ENCODE assay signal across 8 cellular contexts in the genomic region with DNA sequence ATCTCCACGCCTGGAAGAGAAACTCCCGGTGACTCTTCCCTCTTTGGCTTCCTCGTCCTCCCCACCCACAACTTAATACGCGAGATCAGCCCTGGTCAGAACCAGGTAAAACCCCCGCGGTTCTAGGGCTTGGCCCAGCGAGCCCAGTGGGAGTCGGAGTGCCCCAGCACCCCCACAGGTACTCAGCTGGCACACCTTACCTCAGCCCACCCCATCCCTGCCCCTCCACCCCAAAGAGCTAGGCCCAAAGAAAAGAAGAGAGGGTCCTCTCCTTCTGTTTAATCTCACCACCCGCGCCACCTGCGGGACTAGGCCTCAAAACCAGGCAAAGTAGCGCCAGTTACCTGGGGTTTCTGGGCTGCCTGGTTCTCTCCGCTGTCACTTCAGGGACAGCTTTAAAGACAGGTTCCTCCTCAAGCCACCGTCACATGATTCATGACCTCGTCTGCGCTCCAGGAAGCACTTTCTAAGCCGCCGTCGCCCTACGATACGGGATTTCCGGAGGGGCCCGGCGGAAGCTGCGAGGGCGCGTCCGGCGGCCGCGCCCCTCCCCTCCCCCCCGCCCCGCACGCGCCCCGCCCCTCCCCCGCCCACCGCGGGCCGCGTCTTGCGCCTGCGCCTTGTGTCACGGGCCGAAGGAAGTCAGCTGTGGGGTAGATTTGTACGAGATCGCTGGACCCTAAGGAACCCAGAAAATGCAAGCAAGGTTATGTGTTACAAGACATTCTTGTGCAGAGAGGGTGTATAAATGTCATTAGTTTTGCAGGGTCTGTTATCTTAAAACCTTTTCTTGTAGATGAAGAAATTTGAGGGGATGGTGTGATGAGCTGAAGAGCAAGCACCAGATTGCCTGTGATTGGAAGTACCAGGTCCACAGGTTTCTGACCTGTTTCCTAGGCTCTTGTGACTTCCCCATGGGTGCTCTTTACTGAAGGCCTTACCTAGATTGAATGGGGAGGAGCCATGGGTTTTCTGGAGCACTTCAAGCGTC. TPM values are rescaled to one million over a fixed set of nuclear protein-coding genes. Genes with fewer than 3 reads are reported as not detected.
DNase-seq lines count a peak whose midpoint lies in the region; ATAC-seq and TF ChIP-seq lines count a peak whose summit lies in the region.

LAMTOR3 (minus strand) TSS at position 437 of the 991 bp plus-strand sequence. CDS start 464 bp downstream, outside the sequence.

- peak within 1 kb of the TSS; percentile 88 for H3K4me3 ChIP-seq in CD8-positive, alpha-beta memory T cell (ENCODE audit: low read length)
- H3K4me3 ChIP-seq in lung = peak within 1 kb of the TSS; percentile 89

- WGBS in lung, 2 donors = 2 to 3% methylated on average over 34 to 49 of the region's 49 CpGs

- no peaks in the 10 kb centered on the region for H3K27me3 Mint-ChIP-seq in CD8-positive, alpha-beta memory T cell

- H3K9me3 ChIP-seq in CD8-positive, alpha-beta memory T cell (ENCODE audit: low read length) = no peaks in the 10 kb centered on the region
- H3K9me3 ChIP-seq in lung (ENCODE audit: control insufficient read depth in 2 of 2, insufficient read depth in 1 of 2, low read length in 1 of 2) = no peaks in the 10 kb centered on the region

- H3K4me3 Mint-ChIP-seq in CD8-positive, alpha-beta memory T cell = peak within 1 kb of the TSS; percentile 96 to 100 (median 98)

- H3K36me3 ChIP-seq in CD8-positive, alpha-beta memory T cell (ENCODE audit: insufficient read depth, low read length) = peaks cover 5% of the 10 kb centered on the region
- peaks cover 0 to 1% of the 10 kb centered on the region in 2 donors for H3K36me3 ChIP-seq in lung (ENCODE audit: control insufficient read depth in 2 of 2, insufficient read depth in 2 of 2, low read length in 2 of 2)

- H3K4me1 ChIP-seq in CD8-positive, alpha-beta memory T cell (ENCODE audit: insufficient read depth, low read length) = peaks cover 20% of the 10 kb centered on the region
- H3K4me1 ChIP-seq in lung (ENCODE audit: control insufficient read depth in 2 of 2, insufficient read depth in 2 of 2, low read length in 2 of 2) = peaks cover 3 to 20% of the 10 kb centered on the region in 2 donors

- peak; percentile 100 for ATAC-seq in lung (ENCODE audit: insufficient read depth, low FRiP score)

- DNase-seq in CD8-positive, alpha-beta memory T cell = peak; percentile 84 to 93 (median 88)
- DNase-seq in GM20000 (ENCODE audit: low spot score) = peak; percentile 93
- peak; percentile 85 for DNase-seq in HT-29 (ENCODE audit: low spot score)
- peak; percentile 69 for DNase-seq in NK-92 treated with Interleukin-12 subunit alpha and Interleukin-12 subunit beta, amount 100 ng/mL, for 24 hours (lab: John Stamatoyannopoulos, UW)
- peak; percentile 93 for DNase-seq in activated CD8-positive, alpha-beta memory T cell treated with anti-CD3 and anti-CD28 coated beads for 24 hours
- peak; percentile 83 for DNase-seq in effector CD8-positive, alpha-beta T cell (lab: John Stamatoyannopoulos, UW)
- DNase-seq in lung (ENCODE audit: low spot score) = peak; percentile 93
- peak; percentile 79 to 85 (median 84) for DNase-seq in stimulated activated CD4-positive, alpha-beta T cell treated with anti-CD3 and anti-CD28 coated beads, TNF-alpha, amount 100 ng/mL, for 24 hours (ENCODE audit: low read depth in 3 of 3)

- H3K36me3 Mint-ChIP-seq in CD8-positive, alpha-beta memory T cell = peaks cover 0 to 36% (median 6%) of the 10 kb centered on the region in 3 donors

- no peaks in the 10 kb centered on the region for H3K9me3 Mint-ChIP-seq in CD8-positive, alpha-beta memory T cell

- CTCF ChIA-PET in CD8-positive, alpha-beta memory T cell (lab: Charles Lee) = interaction anchor here (0.8 to 4.0 kb wide), 4 partner anchors 53 to 331 kb away, joined by 3 to 36 read pairs (median 6); partner anchors contain the start of genes DNAJB14 and TRMT10A

- H3K27ac ChIP-seq in CD8-positive, alpha-beta memory T cell (ENCODE audit: low read depth, low read length) = peak within 1 kb of the TSS; percentile 87
- peak within 1 kb of the TSS; percentile 70 to 90 for H3K27ac ChIP-seq in lung (ENCODE audit: low read depth in 1 of 2, low read length in 1 of 2)

- H3K4me1 Mint-ChIP-seq in CD8-positive, alpha-beta memory T cell = peaks cover 40 to 53% (median 49%) of the 10 kb centered on the region in 3 donors

- H3K27ac Mint-ChIP-seq in CD8-positive, alpha-beta memory T cell = peak within 1 kb of the TSS; percentile 91 to 100 (median 99)

- POLR2A ChIA-PET in CD8-positive, alpha-beta memory T cell (lab: Charles Lee) = interaction anchor here (0.5 to 2.1 kb wide), 7 partner anchors 14 to 330 kb away, joined by 3 to 33 read pairs (median 4); partner anchors contain the start of gene DNAJB14

- no peaks in the 10 kb centered on the region for H3K27me3 ChIP-seq in CD8-positive, alpha-beta memory T cell (ENCODE audit: insufficient read depth, low read length, poor library complexity, severe bottlenecking)
- H3K27me3 ChIP-seq in lung (ENCODE audit: control insufficient read depth, insufficient read depth) = no peaks in the 10 kb centered on the region

- TF ChIP-seq CTCF in GM20000 (IDR thresholded peaks at IDR 0.05; ENCODE audit: extremely low read depth, missing control alignments) (no peak), lung (IDR thresholded peaks at IDR 0.05; ENCODE audit: control extremely low read depth, extremely low read depth) (no peak)

RNA-seq across cellular contexts. Expression of gene LAMTOR3, which starts in this region (rescaled TPM):
- total RNA-seq in CD8-positive, alpha-beta memory T cell = 10 to 100 TPM; 35.7 to 37.9 TPM
- polyA plus RNA-seq in CD8-positive, alpha-beta memory T cell = 39.0 TPM
- total RNA-seq in HT-29 (2014; rRNA removed; shearing (Covaris generic)) = 17.3 and 18.7 TPM in 2 replicates
- total RNA-seq in lung = 10 to 100 TPM; 34.2 to 44.5 TPM
- 10 to 100 TPM; 55.1 to 57.8 TPM for polyA plus RNA-seq in lung

Comparison
In these comparisons a context has a peak if more than half of its experiments do, and no peak if none do; other contexts are left out.
1. Peak in every context shown above with its lines: DNase-seq, ATAC-seq, H3K4me3 ChIP-seq and H3K27ac ChIP-seq.